1 cellular context compared by ENCODE assay signal in the genomic region with DNA sequence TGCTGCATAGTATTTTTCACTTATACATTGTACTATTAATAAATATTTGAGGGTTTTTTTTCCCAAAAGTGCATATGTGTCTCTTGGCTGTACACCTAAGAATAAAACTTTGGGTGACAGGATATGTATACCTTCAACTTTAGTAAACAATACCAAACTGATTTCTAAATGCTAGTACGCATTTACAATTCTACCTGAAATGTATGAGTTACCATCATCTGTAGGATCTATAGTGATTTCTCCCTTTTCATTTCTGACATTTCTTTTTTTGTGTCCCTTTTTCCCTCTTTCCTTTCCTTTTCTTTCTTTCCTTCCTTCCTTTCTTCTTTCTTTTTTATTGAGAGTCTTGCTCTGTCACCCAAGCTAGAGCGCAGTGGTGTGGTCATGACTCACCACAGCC.
A peak's percentile ranks its signal among the peaks of the same experiment; 100 is the strongest.
TF ChIP-seq lines count a peak whose summit lies in the region.

No MANE protein-coding gene starts in this region.

TF ChIP-seq in K562, 482 proteins besides CTCF, POLR2A, EP300 and RAD21:
- TF ChIP-seq ATF3 (IDR thresholded peaks at IDR 0.05) (0 out of 2 replicates have a peak, but pooled peaks have one; percentile 22), ATF3 (CRISPR knock-in tag; conservative IDR thresholded peaks at IDR 0.05) (no peak), TGIF2 (CRISPR knock-in tag; IDR thresholded peaks at IDR 0.05) (no peak)
TF ChIP-seq in K562: peak in this region for 1.
